Comparison of ENCODE assay signal across 37 cellular contexts in genomic region chr11:44203270-44204043, GRCh38.
DNase-seq lines count a peak whose midpoint lies in the region; ATAC-seq, FAIRE-seq and TF ChIP-seq lines count a peak whose summit lies in the region.
"Had no signal": no experiment of that assay in that cellular context is flagged by ENCODE, and none has a peak within 500 bp of the region (broad histone marks: within the 10 kb centered on the region; RNA-seq: fewer than 3 reads in every experiment).

No MANE protein-coding gene starts in this region.

- CTCF ChIA-PET in Calu3 (lab: Charles Lee): no interaction called here

- FAIRE-seq in pancreas (lab: Jason Lieb, UNC): no peak
- FAIRE-seq: GM18507 had no signal

- H3K4me1 ChIP-seq in pancreas: no peaks in the 10 kb centered on the region
- H3K4me1 ChIP-seq: BE2C, spleen, tibial artery had no signal

- no peaks in the 10 kb centered on the region for H3K9me3 ChIP-seq in pancreas
- H3K9me3 ChIP-seq: BE2C, ovary, spleen, tibial artery had no signal

- no peaks in the 10 kb centered on the region for H3K9me3 Mint-ChIP-seq in Calu3 (ENCODE audit: low read depth, unreplicated experiment)
- H3K9me3 Mint-ChIP-seq: activated naive CD4-positive, alpha-beta T cell treated with anti-CD3 and anti-CD28 coated beads, Interleukin-2, amount 50 U/mL, for 24 hours; CD8-positive, alpha-beta T cell; neural crest cell had no signal

- H3K4me3 ChIP-seq in LNCaP clone FGC (ENCODE audit: low read depth, low read length) (no peak overlapping the region), pancreas (no peak overlapping the region)
- H3K4me3 ChIP-seq: dorsolateral prefrontal cortex, ovary, spleen, tibial artery had no signal

- no peaks in the 10 kb centered on the region for H3K27me3 ChIP-seq in pancreas
- H3K27me3 ChIP-seq: BE2C, brain microvascular endothelial cell, dorsolateral prefrontal cortex, ovary, spleen, tibial artery had no signal

- H3K27ac ChIP-seq in pancreas: peak overlapping the region in 2 of 4 donors; percentile 9 to 28
- H3K27ac ChIP-seq: brain microvascular endothelial cell, dorsolateral prefrontal cortex, HL-60, ovary, RWPE1, spleen, tibial artery had no signal

- peak; percentile 66 for ATAC-seq in esophagus mucosa
- peak; percentile 48 to 68 (median 54) for ATAC-seq in pancreas
- ATAC-seq: activated CD4-positive, CD25-positive, alpha-beta regulatory T cell treated with anti-CD3 and anti-CD28 coated beads, Interleukin-2, amount 50 U/mL, for 24 hours; CD8-positive, alpha-beta T cell had no signal

- no peaks in the 10 kb centered on the region for H3K36me3 ChIP-seq in pancreas
- H3K36me3 ChIP-seq: BE2C, brain microvascular endothelial cell, ovary had no signal

- BruUV-seq in Calu3 (replicated peaks; lab: Mats Ljungman, UMichigan): no TSS peak

- peak overlapping the region; percentile 66 for H3K27ac Mint-ChIP-seq in Calu3 (ENCODE audit: unreplicated experiment)
- H3K27ac Mint-ChIP-seq: activated naive CD4-positive, alpha-beta T cell treated with anti-CD3 and anti-CD28 coated beads, Interleukin-2, amount 50 U/mL, for 24 hours; CD8-positive, alpha-beta T cell had no signal

- H3K4me3 Mint-ChIP-seq in Calu3 (ENCODE audit: low read depth, unreplicated experiment): no peak overlapping the region
- H3K4me3 Mint-ChIP-seq: activated naive CD4-positive, alpha-beta T cell treated with anti-CD3 and anti-CD28 coated beads, Interleukin-2, amount 50 U/mL, for 24 hours; CD8-positive, alpha-beta T cell; neural crest cell had no signal

- no peaks in the 10 kb centered on the region for H3K27me3 Mint-ChIP-seq in Calu3 (ENCODE audit: unreplicated experiment)
- H3K27me3 Mint-ChIP-seq: activated naive CD4-positive, alpha-beta T cell treated with anti-CD3 and anti-CD28 coated beads, Interleukin-2, amount 50 U/mL, for 24 hours had no signal

- H3K4me1 Mint-ChIP-seq in Calu3 (ENCODE audit: low read depth, unreplicated experiment): peaks cover 20% of the 10 kb centered on the region
- H3K4me1 Mint-ChIP-seq: activated naive CD4-positive, alpha-beta T cell treated with anti-CD3 and anti-CD28 coated beads, Interleukin-2, amount 50 U/mL, for 24 hours had no signal

- 57 to 61% methylated on average over 3 of the region's 3 CpGs for WGBS in pancreas, 2 donors

- peak; percentile 43 for DNase-seq in Calu3
- peak; percentile 35 for DNase-seq in LNCaP clone FGC (ENCODE audit: low read depth)
- DNase-seq in pancreas: peak in 1 of 6 donors; percentile 20
- no peak for DNase-seq in activated CD4-positive, alpha-beta T cell treated with anti-CD3 and anti-CD28 coated beads for 1 hour
- DNase-seq in NCI-H146 treated with DMSO at 0.1 percent for 48 hours (lab: John Stamatoyannopoulos, UW; ENCODE audit: unreplicated experiment): no peak
- no peak for DNase-seq in DMS53 (lab: John Stamatoyannopoulos, UW)
- DNase-seq: activated CD4-positive, alpha-beta T cell treated with anti-CD3 and anti-CD28 coated beads, Interleukin-2, amount 50 U/mL, for 48 hours; activated CD8-positive, alpha-beta memory T cell treated with anti-CD3 and anti-CD28 coated beads, Interleukin-2, amount 50 U/mL, for 4 hours; amniotic stem cell; BE2C; brain microvascular endothelial cell; CD8-positive, alpha-beta T cell; DMS 273 treated with DMSO at 0.1 percent for 48 hours; dorsolateral prefrontal cortex; EL; H7; hypothalamus; Kasumi-1; mesenchymal stem cell; MV-4-11; NCI-H1436; NCI-H2107; NCI-H446; NCI-H774; ovary; retina; spleen; stimulated activated CD8-positive, alpha-beta memory T cell treated with anti-CD3 and anti-CD28 coated beads, Interleukin-4, amount 100 ng/mL, for 48 hours; T-helper 1 cell; tibial artery had no signal

- H3K36me3 Mint-ChIP-seq in Calu3 (ENCODE audit: insufficient read depth, unreplicated experiment): no peaks in the 10 kb centered on the region

- TF ChIP-seq CTCF in Calu3 (IDR thresholded peaks at IDR 0.05; ENCODE audit: unreplicated experiment): no peak
- TF ChIP-seq CTCF in LNCaP clone FGC (IDR thresholded peaks at IDR 0.05; ENCODE audit: control insufficient read depth, extremely low read depth, insufficient read depth): no peak
- TF ChIP-seq CTCF in pancreas (IDR thresholded peaks at IDR 0.05): no peak

- intact Hi-C loops in Calu3 (cut with micrococcal nuclease; ENCODE audit: unreplicated experiment) (loop anchor here (5.0 kb wide), 1 partner anchor 71 kb away; no protein-coding TSS in a partner anchor), pancreas (cut with DNase I) (no loop called here)

Comparison
In these comparisons a context has a peak if more than half of its experiments do, and no peak if none do; other contexts are left out.
1. DNase-seq: peak in Calu3 (single experiment) and LNCaP clone FGC (single experiment); none in activated CD4-positive, alpha-beta T cell treated with anti-CD3 and anti-CD28 coated beads for 1 hour (single experiment), NCI-H146 treated with DMSO at 0.1 percent for 48 hours (single experiment) and DMS53 (single experiment).